ENCODE assay signal across 19 cellular contexts in the genomic region with DNA sequence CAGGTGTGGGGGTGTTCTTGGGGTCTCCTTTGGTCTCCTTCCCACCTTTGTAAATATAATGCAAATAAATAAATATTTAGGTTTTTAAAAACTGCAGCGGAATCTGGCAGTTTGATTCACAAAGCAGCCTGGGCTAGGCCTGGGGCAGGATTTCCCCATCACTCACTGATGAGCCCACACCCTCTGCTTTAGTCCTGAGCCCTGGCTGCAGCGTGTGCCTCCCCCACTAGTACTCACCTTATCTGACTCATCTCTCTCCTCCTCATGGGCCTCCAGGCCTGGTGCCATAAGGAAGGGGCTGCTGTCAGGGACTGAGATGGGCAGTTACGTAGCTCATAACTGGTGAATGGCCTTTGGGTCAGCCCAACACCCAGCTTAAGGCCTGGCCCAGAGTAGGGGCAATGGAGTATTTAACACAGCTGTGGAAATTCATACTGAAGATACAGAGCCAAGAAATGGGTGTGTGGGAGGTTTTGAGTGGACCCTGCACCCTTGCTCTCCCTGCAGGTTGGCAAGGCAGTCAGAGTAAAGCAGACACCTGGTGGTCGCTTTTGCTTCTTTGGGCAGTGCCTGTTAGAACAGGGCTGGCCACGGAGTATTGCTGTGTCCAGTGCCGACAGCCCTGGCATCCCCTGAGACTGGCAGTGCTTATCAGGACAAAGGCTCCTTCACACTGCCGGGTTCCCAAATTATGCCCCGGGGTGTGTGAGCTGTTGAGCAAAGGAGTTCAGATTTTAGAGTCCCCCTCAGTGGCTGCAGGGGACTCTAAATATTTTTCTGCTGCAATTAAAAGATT. TPM values are rescaled to one million over a fixed set of nuclear protein-coding genes. Genes with fewer than 3 reads are reported as not detected.
DNase-seq lines count a peak whose midpoint lies in the region; ATAC-seq, FAIRE-seq and TF ChIP-seq lines count a peak whose summit lies in the region.
"Had no signal": no experiment of that assay in that cellular context is flagged by ENCODE, and none has a peak within 500 bp of the region (broad histone marks: within the 10 kb centered on the region; RNA-seq: fewer than 3 reads in every experiment).

No MANE protein-coding gene starts in this region.

- H2BK15ac ChIP-seq in H1 (ENCODE audit: low read length), result 0 out of 2 replicates have a peak overlapping the region, but pooled peaks have one; percentile 8

- H3K79me2 ChIP-seq in OCI-LY3 (ENCODE audit: low read length) (no peaks in the 10 kb centered on the region), H1 (ENCODE audit: control insufficient read depth in 1 of 2, insufficient read depth in 2 of 2, low read length in 2 of 2) (no peaks in the 10 kb centered on the region)

- TF ChIP-seq RAD21 in H1 (IDR thresholded peaks at IDR 0.05 in 1 of 2, conservative IDR thresholded peaks at IDR 0.05 in 1 of 2; ENCODE audit: low read depth in 2 of 2, low read length in 2 of 2), result no peak

- no peak overlapping the region for H3K18ac ChIP-seq in H1 (ENCODE audit: extremely low read depth, low read length)

- H3K36me3 ChIP-seq in breast epithelium (no peaks in the 10 kb centered on the region), OCI-LY3 (replicated peaks; ENCODE audit: low read depth, low read length) (peaks cover 2% of the 10 kb centered on the region), H1 (ENCODE audit: control insufficient read depth in 2 of 4, insufficient read depth in 4 of 4, low read length in 3 of 4) (no peaks in the 10 kb centered on the region)
- H3K36me3 ChIP-seq: gastroesophageal sphincter, uterus had no signal

- no peak overlapping the region for H2BK120ac ChIP-seq in H1 (replicated peaks; ENCODE audit: low read depth, low read length)

- H3K4ac ChIP-seq in H1 (replicated peaks; ENCODE audit: insufficient read length, low read depth, low read length), result no peak overlapping the region

- H3K4me1 Mint-ChIP-seq in MCF 10A (ENCODE audit: insufficient read depth, unreplicated experiment), result peaks cover 4% of the 10 kb centered on the region

- H2BK12ac ChIP-seq in H1 (ENCODE audit: low read depth, low read length), result 0 out of 2 replicates have a peak overlapping the region, but pooled peaks have one; percentile 43

- TF ChIP-seq CTCF in MCF 10A (IDR thresholded peaks at IDR 0.05; ENCODE audit: unreplicated experiment), result no peak
- no peak for TF ChIP-seq CTCF in breast epithelium (IDR thresholded peaks at IDR 0.05)
- TF ChIP-seq CTCF in OCI-LY3 (IDR thresholded peaks at IDR 0.05; ENCODE audit: low read depth, low read length), result no peak
- TF ChIP-seq CTCF in H1 (IDR thresholded peaks at IDR 0.05; ENCODE audit: control extremely low read depth in 1 of 3, insufficient read depth in 1 of 3, low read depth in 1 of 3, low read length in 3 of 3), result no peak
- no peak for TF ChIP-seq CTCF in GM10266 (IDR thresholded peaks at IDR 0.05; ENCODE audit: control insufficient read depth, insufficient read depth, low read depth, missing control alignments)

- no peak for TF ChIP-seq POLR2A in breast epithelium (IDR thresholded peaks at IDR 0.05)
- no peak for TF ChIP-seq POLR2A in H1 (IDR thresholded peaks at IDR 0.05; ENCODE audit: control extremely low read depth in 1 of 2, low read depth in 2 of 2, low read length in 2 of 2)

- peak; percentile 58 for DNase-seq in MCF 10A (ENCODE audit: unreplicated experiment)
- DNase-seq in breast epithelium (ENCODE audit: low spot score in 2 of 2), result no peak
- DNase-seq in H1 (ENCODE audit: low read depth in 1 of 2, low spot score in 2 of 2), result peak in 1 of 2 experiments; percentile 31
- DNase-seq in ureter (ENCODE audit: low spot score), result peak; percentile 29
- DNase-seq in GM10266 (ENCODE audit: extremely low spot score), result no peak
- no peak for DNase-seq in anterior cingulate cortex (lab: John Stamatoyannopoulos, UW)
- DNase-seq: activated CD4-positive, alpha-beta T cell treated with anti-CD3 and anti-CD28 coated beads for 4 hours; activated T-cell treated with anti-CD3 and anti-CD28 coated beads, Interleukin-2, amount 50 U/mL, for 24 hours; MV-4-11; NCI-H2029; NCI-H524; Right ventricle myocardium superior; stimulated activated CD4-positive, alpha-beta T cell treated with anti-CD3 and anti-CD28 coated beads, Interleukin-12 subunit alpha, Interleukin-12 subunit beta, amount 100 ng/mL, for 4 hours; uterus had no signal

- no peak overlapping the region for H3K14ac ChIP-seq in H1 (ENCODE audit: insufficient read length)

- H4K8ac ChIP-seq in H1 (ENCODE audit: extremely low read depth, insufficient read depth, low read length), result no peak overlapping the region; the same call in 1 of the 2 replicates

- no peaks in the 10 kb centered on the region for H3K79me1 ChIP-seq in H1 (ENCODE audit: low read depth, low read length)

- H3K4me2 ChIP-seq in OCI-LY3 (ENCODE audit: low read length), result peak overlapping the region; percentile 62
- H3K4me2 ChIP-seq in H1 (ENCODE audit: insufficient read depth in 1 of 2, low read depth in 2 of 2, low read length in 2 of 2), result 0 out of 4 replicates have a peak overlapping the region, but pooled peaks of 1 of the 2 experiments have one; percentile 34

- H3K36me3 Mint-ChIP-seq in MCF 10A (ENCODE audit: insufficient read depth, unreplicated experiment), result peaks cover 7% of the 10 kb centered on the region

- H4K5ac ChIP-seq in H1 (ENCODE audit: insufficient read length, low read depth, low read length), result no peak overlapping the region

- H3K4me3 ChIP-seq in breast epithelium (no peak overlapping the region), OCI-LY3 (ENCODE audit: low read length) (peak overlapping the region; percentile 62), H1 (ENCODE audit: extremely low read depth in 1 of 4, insufficient read depth in 2 of 4, low read depth in 3 of 4, low read length in 4 of 4) (no peak overlapping the region)
- H3K4me3 ChIP-seq: gastroesophageal sphincter, uterus had no signal

- H2AFZ ChIP-seq in OCI-LY3 (ENCODE audit: low read depth, low read length) (peak overlapping the region; percentile 94), H1 (ENCODE audit: low read length) (no peak overlapping the region)

- H3K27ac ChIP-seq in breast epithelium (no peak overlapping the region), OCI-LY3 (ENCODE audit: low read length) (no peak overlapping the region), H1 (ENCODE audit: low read depth, low read length) (no peak overlapping the region)
- H3K27ac ChIP-seq: gastroesophageal sphincter, uterus had no signal

- no peaks in the 10 kb centered on the region for H3K23me2 ChIP-seq in H1 (ENCODE audit: low read depth, low read length)

- H3K23ac ChIP-seq in H1 (ENCODE audit: insufficient read length), result no peak overlapping the region

- no peak for TF ChIP-seq EP300 in H1 (IDR thresholded peaks at IDR 0.05; ENCODE audit: borderline replicate concordance in 1 of 2, low read depth in 2 of 2, low read length in 2 of 2)

- no peak overlapping the region for H3K56ac ChIP-seq in H1 (replicated peaks; ENCODE audit: insufficient read length, low read depth, low read length)

- H3K9me3 ChIP-seq in breast epithelium, result no peaks in the 10 kb centered on the region
- no peaks in the 10 kb centered on the region for H3K9me3 ChIP-seq in OCI-LY3 (ENCODE audit: insufficient read depth, low read length)
- H3K9me3 ChIP-seq in H1 (ENCODE audit: insufficient read depth in 2 of 2, low read depth in 1 of 2, low read length in 1 of 2), result no peaks in the 10 kb centered on the region
- H3K9me3 ChIP-seq: gastroesophageal sphincter, uterus had no signal

- no peak overlapping the region for H3K27ac Mint-ChIP-seq in MCF 10A (ENCODE audit: low read depth, unreplicated experiment)
- H3K27ac Mint-ChIP-seq: activated T-cell treated with anti-CD3 and anti-CD28 coated beads, Interleukin-2, amount 50 U/mL, for 24 hours; nephron; stimulated activated naive CD8-positive, alpha-beta T cell treated with anti-CD3 and anti-CD28 coated beads, Interleukin-15, Interleukin-2, amounts not matched to agents 100 ng/mL and 50 ng/mL, for 24 hours had no signal

- no peak for ATAC-seq in GM18519 (IDR thresholded peaks at IDR 0.05; ENCODE audit: low FRiP score, unreplicated experiment)
- ATAC-seq: gastroesophageal sphincter had no signal

- H4K91ac ChIP-seq in H1 (replicated peaks; ENCODE audit: insufficient read length, low read length), result no peak overlapping the region

- H2BK5ac ChIP-seq in H1 (ENCODE audit: low read depth, low read length), result no peak overlapping the region; the same call in 1 of the 2 replicates

- no TSS peak for BruUV-seq in MCF 10A (replicated peaks; lab: Mats Ljungman, UMichigan)

- no peaks in the 10 kb centered on the region for H3K9me3 Mint-ChIP-seq in MCF 10A (ENCODE audit: unreplicated experiment)
- H3K9me3 Mint-ChIP-seq: activated T-cell treated with anti-CD3 and anti-CD28 coated beads, Interleukin-2, amount 50 U/mL, for 24 hours; nephron had no signal

- H3K4me1 ChIP-seq in breast epithelium (no peaks in the 10 kb centered on the region), OCI-LY3 (ENCODE audit: low read length) (peaks cover 15% of the 10 kb centered on the region), H1 (replicated peaks in 1 of 4; ENCODE audit: control insufficient read depth in 3 of 4, insufficient read depth in 4 of 4, low read length in 3 of 4) (no peaks in the 10 kb centered on the region; a peak in 3 of 7 replicates)
- H3K4me1 ChIP-seq: uterus had no signal

- 85% methylated on average over 8 of the region's 8 CpGs; no CpG with 5 or more reads in 1 of the 2 experiments for WGBS in H1 (ENCODE audit: extremely low coverage in 1 of 2, insufficient coverage in 1 of 2, insufficient read length in 1 of 2, insufficient replicate concordance in 2 of 2, low coverage in 1 of 2, low lambda C conversion rate in 2 of 2, missing lambda C conversion rate in 1 of 2), 2 experiments

- intact Hi-C loops in MCF 10A (cut with micrococcal nuclease), result no loop called here
- intact Hi-C loops in breast epithelium (cut with DNase I; ENCODE audit: low total_unique reads), result no loop called here

- H4K20me1 ChIP-seq in OCI-LY3 (ENCODE audit: insufficient read depth, low read length) (no peaks in the 10 kb centered on the region), H1 (replicated peaks in 1 of 2; ENCODE audit: control insufficient read depth in 1 of 2, insufficient read depth in 2 of 2, low read length in 2 of 2) (no peaks in the 10 kb centered on the region)

- H2BK20ac ChIP-seq in H1 (ENCODE audit: low read length), result no peak overlapping the region

- CTCF ChIA-PET in MCF 10A (lab: Yijun Ruan, JAX) (interaction anchor here (0.6 kb wide), 1 partner anchor 538 kb away, joined by 3 read pairs; no protein-coding TSS in a partner anchor), H1 (lab: Charles Lee; ENCODE audit: partially characterized antibody) (interaction anchor here (0.6 to 1.8 kb wide), 11 partner anchors 8 to 351 kb away, joined by 3 to 8 read pairs (median 4); no protein-coding TSS in a partner anchor)

- 0 out of 2 replicates have a peak overlapping the region, but pooled peaks have one; percentile 6 for H2AK5ac ChIP-seq in H1 (ENCODE audit: low read depth, low read length)

- POLR2A ChIA-PET in MCF 10A (lab: Yijun Ruan, JAX) (interaction anchor here (0.9 kb wide), 1 partner anchor 13 kb away, joined by 4 read pairs; no protein-coding TSS in a partner anchor), H1 (lab: Charles Lee; ENCODE audit: partially characterized antibody) (no interaction called here)

- H3K27me3 Mint-ChIP-seq in MCF 10A (ENCODE audit: insufficient read depth, unreplicated experiment), result no peaks in the 10 kb centered on the region
- H3K27me3 Mint-ChIP-seq: activated T-cell treated with anti-CD3 and anti-CD28 coated beads, Interleukin-2, amount 50 U/mL, for 24 hours; stimulated activated naive CD8-positive, alpha-beta T cell treated with anti-CD3 and anti-CD28 coated beads, Interleukin-15, Interleukin-2, amounts not matched to agents 100 ng/mL and 50 ng/mL, for 24 hours had no signal

- no peak for FAIRE-seq in H1 (lab: Jason Lieb, UNC)

- no peak overlapping the region for H3K4me3 Mint-ChIP-seq in MCF 10A (ENCODE audit: unreplicated experiment)
- H3K4me3 Mint-ChIP-seq: activated T-cell treated with anti-CD3 and anti-CD28 coated beads, Interleukin-2, amount 50 U/mL, for 24 hours; nephron; stimulated activated naive CD8-positive, alpha-beta T cell treated with anti-CD3 and anti-CD28 coated beads, Interleukin-15, Interleukin-2, amounts not matched to agents 100 ng/mL and 50 ng/mL, for 24 hours had no signal

- H3K9ac ChIP-seq in OCI-LY3 (ENCODE audit: low read length), result peak overlapping the region; percentile 49
- H3K9ac ChIP-seq in H1 (replicated peaks in 1 of 4; ENCODE audit: extremely low read depth in 1 of 4, low read depth in 3 of 4, low read length in 3 of 4), result no peak overlapping the region

- H3K27me3 ChIP-seq in breast epithelium (no peaks in the 10 kb centered on the region), OCI-LY3 (ENCODE audit: low read depth, low read length) (no peaks in the 10 kb centered on the region), H1 (replicated peaks in 1 of 4; ENCODE audit: control insufficient read depth in 3 of 4, extremely low read depth in 1 of 4, insufficient read depth in 3 of 4, low read length in 3 of 4) (peaks cover 0 to 16% (median 9%) of the 10 kb centered on the region in 4 experiments; a peak in 5 of 7 replicates)
- H3K27me3 ChIP-seq: uterus had no signal

RNA-seq across cellular contexts. Expression of a gene that starts 39.7 kb away (rescaled TPM):
- total RNA-seq in MCF 10A (2022) (1.6 and 4.3 TPM in 2 replicates), breast epithelium (10 to 100 TPM in 1 of 3 donors, 1 to 10 TPM in 2; 1.9 to 11.8 (median 7.9) TPM), ureter (4.6 TPM)
- 0.21 and 0.22 TPM in 2 replicates for total RNA-seq in H1 (2021; fragmentation: NEBNext Ultra II Directional; extraction: Animal tissue kit (Norgen Biotek cat#: 25700))
- polyA plus RNA-seq in H1 (2011; rRNA removed), result 0.82 and 0.91 TPM in 2 replicates
- 0.75 TPM for polyA plus RNA-seq in H1 (2011; cell fraction: cytosol; rRNA removed)
- polyA plus RNA-seq in H1 (2011; cell fraction: nucleus; rRNA removed), result 1.9 TPM
- 0.29 to 0.92 TPM (median 0.46 TPM) in 4 replicates for polyA plus RNA-seq in H1 (2012, experiment 1 of 2)
- polyA plus RNA-seq in H1 (2012, experiment 2 of 2), result 0.56 TPM
- polyA plus RNA-seq in H1 (2013, experiment 1 of 2), result 0.51 TPM
- 0.37 TPM for polyA plus RNA-seq in H1 (2013, experiment 2 of 2)
- polyA minus RNA-seq in H1 (2011; rRNA and poly(A)+ RNA removed), result 0.66 and 4.2 TPM in 2 replicates
- 1.4 TPM for polyA minus RNA-seq in H1 (2011; cell fraction: cytosol; rRNA and poly(A)+ RNA removed)
- 3.4 TPM for polyA minus RNA-seq in H1 (2011; cell fraction: nucleus; rRNA and poly(A)+ RNA removed)

Comparison
In these comparisons a context has a peak if more than half of its experiments do, and no peak if none do; other contexts are left out.
1. DNase-seq: peak in MCF 10A (single experiment) and ureter (single experiment); none in breast epithelium (0 of 2), GM10266 (single experiment) and anterior cingulate cortex (0 of 58).